ENCODE assay signal across 23 cellular contexts in genomic region chrY:8705636-8706300, GRCh38.
"Had no signal": no experiment of that assay in that cellular context is flagged by ENCODE, and none has a peak within 500 bp of the region (broad histone marks: within the 10 kb centered on the region; RNA-seq: fewer than 3 reads in every experiment).

No MANE protein-coding gene starts in this region.

- H3K9me3 Mint-ChIP-seq: endodermal cell, immature natural killer cell, memory B cell, mesothelial cell of epicardium, natural killer cell, neural crest cell had no signal

- FAIRE-seq: endothelial cell of umbilical vein, frontal cortex, keratinocyte had no signal

- H3K36me3 ChIP-seq: colonic mucosa, left ventricle myocardium inferior, lower lobe of right lung, suprapubic skin, thyroid gland, upper lobe of left lung had no signal

- H3K27me3 ChIP-seq: colonic mucosa, suprapubic skin, thyroid gland, upper lobe of left lung had no signal

- H3K4me3 Mint-ChIP-seq: endodermal cell, immature natural killer cell, memory B cell, mesothelial cell of epicardium, natural killer cell, neural crest cell had no signal

- H3K36me3 Mint-ChIP-seq: immature natural killer cell, memory B cell, mesothelial cell of epicardium, natural killer cell had no signal

- H3K4me3 ChIP-seq: colonic mucosa, left ventricle myocardium inferior, lower lobe of right lung, smooth muscle cell, suprapubic skin, thyroid gland, upper lobe of left lung had no signal

- DNase-seq: cerebellar nuclear complex; colonic mucosa; effector CD4-positive, alpha-beta T cell; endodermal cell; immature natural killer cell; left cardiac atrium; left ventricle myocardium inferior; lower lobe of right lung; natural killer cell; posterior cingulate gyrus; right cardiac atrium; stimulated activated CD4-positive, alpha-beta T cell treated with anti-CD3 and anti-CD28 coated beads, Interleukin-2, amount 100 ng/mL, for 48 hours; stimulated activated naive CD4-positive, alpha-beta T cell treated with Interleukin-2 at 50 U/mL for 16 hours; thyroid gland; upper lobe of left lung had no signal

- H3K27ac Mint-ChIP-seq: endodermal cell, immature natural killer cell, memory B cell, mesothelial cell of epicardium, natural killer cell had no signal

- H3K27me3 Mint-ChIP-seq: memory B cell had no signal

- ATAC-seq: left cardiac atrium, lower lobe of right lung, natural killer cell, right cardiac atrium had no signal

- H3K4me1 Mint-ChIP-seq: endodermal cell, immature natural killer cell, memory B cell, mesothelial cell of epicardium, natural killer cell, neural crest cell had no signal

- H3K27ac ChIP-seq: colonic mucosa, left ventricle myocardium inferior, lower lobe of right lung, suprapubic skin, thyroid gland, upper lobe of left lung had no signal

- H3K4me1 ChIP-seq: colonic mucosa, left ventricle myocardium inferior, lower lobe of right lung, suprapubic skin, thyroid gland, upper lobe of left lung had no signal

- H3K9me3 ChIP-seq: colonic mucosa, left ventricle myocardium inferior, lower lobe of right lung, suprapubic skin, thyroid gland, upper lobe of left lung had no signal
